ENCODE assay signal across 1 cellular context in the genomic region with DNA sequence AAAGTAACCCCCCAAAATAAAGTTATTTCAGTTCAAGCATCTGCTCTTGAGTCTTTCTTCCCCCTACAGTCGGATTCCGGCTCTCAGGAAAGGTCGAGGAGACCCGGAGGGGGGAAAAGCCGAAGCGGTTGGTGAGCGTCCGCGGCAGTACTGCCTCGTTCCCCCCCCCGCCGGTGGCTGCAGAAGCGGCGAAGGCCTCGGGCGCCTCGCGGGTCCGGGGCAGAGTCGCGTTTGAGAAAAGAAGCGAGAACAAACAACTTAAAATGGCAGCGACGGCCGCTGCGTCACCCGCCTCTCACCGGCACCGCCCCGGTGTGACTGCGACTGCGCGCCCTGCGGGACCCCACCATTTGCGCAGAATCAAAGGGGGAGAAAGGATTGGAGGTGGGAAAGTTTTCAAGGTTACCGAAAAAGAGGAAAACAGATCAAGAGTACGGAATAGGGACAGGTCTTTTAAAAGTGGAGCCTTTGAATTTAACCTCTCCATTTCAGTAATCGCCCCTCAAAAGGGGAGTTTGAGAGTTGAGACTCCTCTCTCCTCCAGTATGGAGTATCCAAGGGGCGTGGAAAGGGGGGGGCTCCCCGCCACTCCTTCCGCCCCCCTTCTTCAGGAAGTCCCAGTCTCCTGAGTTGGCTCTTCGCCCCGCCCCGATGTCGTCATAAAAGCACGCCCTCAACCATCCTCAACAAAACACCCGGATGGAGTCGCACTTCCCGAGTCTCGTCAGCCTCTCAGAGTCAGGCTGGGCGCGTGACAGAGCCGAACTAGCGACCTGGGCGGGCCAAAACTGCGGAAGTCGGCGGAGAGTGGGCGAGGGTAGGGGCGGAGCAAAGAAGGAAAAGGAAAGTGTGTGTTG.
TF ChIP-seq lines count a peak whose summit lies in the region.

No MANE protein-coding gene starts in this region.

TF ChIP-seq in WTC11, 78 proteins besides CTCF, POLR2A, EP300 and RAD21 (continued from another document):
- TF ChIP-seq, protein P1, sequence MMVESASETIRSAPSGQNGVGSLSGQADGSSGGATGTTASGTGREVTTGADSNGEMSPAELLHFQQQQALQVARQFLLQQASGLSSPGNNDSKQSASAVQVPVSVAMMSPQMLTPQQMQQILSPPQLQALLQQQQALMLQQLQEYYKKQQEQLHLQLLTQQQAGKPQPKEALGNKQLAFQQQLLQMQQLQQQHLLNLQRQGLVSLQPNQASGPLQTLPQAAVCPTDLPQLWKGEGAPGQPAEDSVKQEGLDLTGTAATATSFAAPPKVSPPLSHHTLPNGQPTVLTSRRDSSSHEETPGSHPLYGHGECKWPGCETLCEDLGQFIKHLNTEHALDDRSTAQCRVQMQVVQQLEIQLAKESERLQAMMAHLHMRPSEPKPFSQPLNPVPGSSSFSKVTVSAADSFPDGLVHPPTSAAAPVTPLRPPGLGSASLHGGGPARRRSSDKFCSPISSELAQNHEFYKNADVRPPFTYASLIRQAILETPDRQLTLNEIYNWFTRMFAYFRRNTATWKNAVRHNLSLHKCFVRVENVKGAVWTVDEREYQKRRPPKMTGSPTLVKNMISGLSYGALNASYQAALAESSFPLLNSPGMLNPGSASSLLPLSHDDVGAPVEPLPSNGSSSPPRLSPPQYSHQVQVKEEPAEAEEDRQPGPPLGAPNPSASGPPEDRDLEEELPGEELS (CRISPR knock-in tag; IDR thresholded peaks at IDR 0.05), result no peak; the same call in 1 of the 2 replicates
- no peak for TF ChIP-seq ZNF263 (CRISPR knock-in tag; IDR thresholded peaks at IDR 0.05; ENCODE audit: low read depth)
- no peak for TF ChIP-seq ZNF416 (CRISPR knock-in tag; IDR thresholded peaks at IDR 0.05)
- TF ChIP-seq ZNF423 (CRISPR knock-in tag; IDR thresholded peaks at IDR 0.05), result no peak
- peak; percentile 62 for TF ChIP-seq FOXK1 (CRISPR knock-in tag; IDR thresholded peaks at IDR 0.05)
- no peak for TF ChIP-seq MAX (CRISPR knock-in tag; IDR thresholded peaks at IDR 0.05)
- TF ChIP-seq RORB (CRISPR knock-in tag; IDR thresholded peaks at IDR 0.05), result no peak
